In the genomic region with DNA sequence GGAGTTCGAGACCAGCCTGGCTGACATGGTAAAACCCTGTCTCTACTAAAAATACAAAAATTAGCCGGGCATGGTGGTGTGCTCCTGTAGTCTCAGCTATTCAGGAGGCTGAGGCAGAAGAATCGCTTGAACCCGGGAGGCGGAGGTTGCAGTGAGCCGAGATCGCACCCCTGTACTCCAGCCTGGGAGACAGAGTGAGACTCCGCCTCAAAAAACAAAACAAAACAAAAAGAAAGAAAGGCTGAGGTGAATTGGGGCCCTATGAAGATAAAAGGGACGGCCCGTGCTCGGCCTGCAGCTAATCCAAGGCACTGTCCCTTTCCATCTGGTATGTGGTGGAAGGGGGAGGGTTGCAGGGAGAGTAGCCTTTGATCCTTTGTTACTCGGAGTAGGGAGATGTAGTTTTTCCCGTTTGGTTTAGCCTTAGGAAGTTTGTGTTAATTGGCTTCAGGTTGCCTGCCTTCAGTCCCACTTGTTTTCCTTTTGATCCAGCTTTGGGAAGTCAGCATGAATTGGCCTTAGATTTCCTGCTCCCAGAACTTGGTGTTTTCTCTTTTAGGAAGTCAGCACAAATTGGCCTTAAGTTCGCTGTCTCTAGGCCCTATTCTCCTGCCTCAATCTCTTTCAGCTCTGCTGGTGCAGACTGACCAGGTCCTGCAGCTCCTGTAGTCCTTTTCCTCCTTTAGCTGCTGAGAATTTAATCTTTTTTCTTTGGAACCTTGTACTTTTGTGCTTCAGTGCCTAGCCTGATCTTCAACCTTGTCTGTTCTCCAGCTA, we compare ENCODE assay signal across 16 cellular contexts. TPM values are rescaled to one million over a fixed set of nuclear protein-coding genes. Genes with fewer than 3 reads are reported as not detected.
DNase-seq lines count a peak whose midpoint lies in the region; ATAC-seq and TF ChIP-seq lines count a peak whose summit lies in the region.
"Had no signal": no experiment of that assay in that cellular context is flagged by ENCODE, and none has a peak within 500 bp of the region (broad histone marks: within the 10 kb centered on the region; RNA-seq: fewer than 3 reads in every experiment).

No MANE protein-coding gene starts in this region.

- no peaks in the 10 kb centered on the region for H3K9me3 ChIP-seq in mammary epithelial cell (replicated peaks; ENCODE audit: insufficient read depth, low read length)
- H3K9me3 ChIP-seq in ectodermal cell (ENCODE audit: control insufficient read depth, low read length) = no peaks in the 10 kb centered on the region
- H3K9me3 ChIP-seq: ovary had no signal

- H3K36me3 ChIP-seq in mammary epithelial cell (ENCODE audit: insufficient read depth, low read length) = no peaks in the 10 kb centered on the region
- H3K36me3 ChIP-seq in ectodermal cell (ENCODE audit: control insufficient read depth, insufficient read depth, low read length) = no peaks in the 10 kb centered on the region
- H3K36me3 ChIP-seq: ovary had no signal

- H3K27me3 Mint-ChIP-seq in MCF 10A (ENCODE audit: insufficient read depth, unreplicated experiment) = no peaks in the 10 kb centered on the region
- peaks cover 7% of the 10 kb centered on the region for H3K27me3 Mint-ChIP-seq in mesothelial cell of epicardium (ENCODE audit: low read depth)
- H3K27me3 Mint-ChIP-seq: CD4-positive, alpha-beta memory T cell had no signal

- H3K4me1 Mint-ChIP-seq in MCF 10A (ENCODE audit: insufficient read depth, unreplicated experiment) = peaks cover 5% of the 10 kb centered on the region
- peaks cover 54% of the 10 kb centered on the region for H3K4me1 Mint-ChIP-seq in mesothelial cell of epicardium

- H3K9me3 Mint-ChIP-seq in MCF 10A (ENCODE audit: unreplicated experiment) = no peaks in the 10 kb centered on the region
- no peaks in the 10 kb centered on the region for H3K9me3 Mint-ChIP-seq in mesothelial cell of epicardium
- H3K9me3 Mint-ChIP-seq: CD4-positive, alpha-beta memory T cell had no signal

- dilution Hi-C loops in mammary epithelial cell (cut with HindIII; ENCODE audit: low sequenced_read_pairs) = no loop called here

- H3K27ac ChIP-seq in mammary epithelial cell (ENCODE audit: insufficient read depth, low read depth, low read length) (no peak overlapping the region), ectodermal cell (ENCODE audit: insufficient read depth, low read depth, low read length, poor library complexity, severe bottlenecking) (peak overlapping the region; percentile 82)
- H3K27ac ChIP-seq: VCaP had no signal

- H3K27ac Mint-ChIP-seq in MCF 10A (ENCODE audit: low read depth, unreplicated experiment) = no peak overlapping the region
- peak overlapping the region; percentile 41 for H3K27ac Mint-ChIP-seq in mesothelial cell of epicardium

- no peak overlapping the region for H3K4me3 Mint-ChIP-seq in MCF 10A (ENCODE audit: unreplicated experiment)
- H3K4me3 Mint-ChIP-seq in mesothelial cell of epicardium = no peak overlapping the region

- in situ Hi-C loops in mammary epithelial cell (cut with MboI; ENCODE audit: low sequenced_read_pairs in 2 of 2) = no loop called here
- in situ Hi-C loops in GM13976 (cut with MboI; ENCODE audit: low sequenced_read_pairs, unreplicated experiment) = no loop called here

- no peak for ATAC-seq in GM21390 (IDR thresholded peaks at IDR 0.05; ENCODE audit: unreplicated experiment)
- ATAC-seq: HCT116, Panc1 had no signal

- peak overlapping the region; percentile 8 for H2AFZ ChIP-seq in mammary epithelial cell (ENCODE audit: low read depth, low read length)

- intact Hi-C loops in mammary epithelial cell (cut with micrococcal nuclease) = no loop called here
- intact Hi-C loops in MCF 10A (cut with micrococcal nuclease) = no loop called here

- BruUV-seq in mammary epithelial cell (replicated peaks; lab: Mats Ljungman, UMichigan) (no TSS peak), MCF 10A (replicated peaks; lab: Mats Ljungman, UMichigan) (no TSS peak)

- H3K4me3 ChIP-seq in mammary epithelial cell (replicated peaks in 1 of 3; ENCODE audit: insufficient read depth in 1 of 3, low read depth in 2 of 3, low read length in 3 of 3) (no peak overlapping the region), ectodermal cell (ENCODE audit: insufficient read depth, low read depth, low read length) (no peak overlapping the region)
- H3K4me3 ChIP-seq: ovary had no signal

- WGBS in mammary epithelial cell (ENCODE audit: low coverage, missing lambda C conversion rate) = 62% methylated on average over 13 of the region's 14 CpGs
- WGBS in ectodermal cell, 2 experiments = 26% methylated on average over 14 of the region's 14 CpGs

- CTCF ChIA-PET in mammary epithelial cell (lab: Charles Lee; ENCODE audit: low non-redundant PET) (no interaction called here), MCF 10A (lab: Yijun Ruan, JAX) (interaction anchor here (0.6 to 1.0 kb wide), 3 partner anchors 8 to 80 kb away, joined by 3 to 5 read pairs (median 4); no protein-coding TSS in a partner anchor), HEK293T (lab: Yijun Ruan, JAX) (interaction anchor here (0.7 kb wide), 2 partner anchors 40 to 49 kb away, joined by 3 to 4 read pairs; no protein-coding TSS in a partner anchor)

- H3K27me3 ChIP-seq in mammary epithelial cell (ENCODE audit: insufficient read depth, low read length) (no peaks in the 10 kb centered on the region), ectodermal cell (ENCODE audit: control insufficient read depth, insufficient read depth, low read length, poor library complexity, severe bottlenecking) (no peaks in the 10 kb centered on the region)
- H3K27me3 ChIP-seq: ovary had no signal

- POLR2A ChIA-PET in MCF 10A (lab: Yijun Ruan, JAX) = interaction anchor here (0.6 kb wide), 1 partner anchor 42 kb away, joined by 3 read pairs; no protein-coding TSS in a partner anchor
- POLR2A ChIA-PET in HEK293T (lab: Yijun Ruan, JAX) = no interaction called here

- no peak overlapping the region for H3K4me2 ChIP-seq in mammary epithelial cell (ENCODE audit: insufficient read depth, low read depth, low read length)

- TF ChIP-seq CTCF in mammary epithelial cell (conservative IDR thresholded peaks at IDR 0.05 in 1 of 2, IDR thresholded peaks at IDR 0.05 in 1 of 2; ENCODE audit: extremely low read depth in 1 of 2, insufficient read depth in 1 of 2, low read depth in 1 of 2, low read length in 2 of 2) (no peak), MCF 10A (IDR thresholded peaks at IDR 0.05; ENCODE audit: unreplicated experiment) (no peak), mesothelial cell of epicardium (IDR thresholded peaks at IDR 0.05; ENCODE audit: unreplicated experiment) (no peak), GM13976 (IDR thresholded peaks at IDR 0.05; ENCODE audit: borderline replicate concordance, control extremely low read depth, extremely low read depth, insufficient read depth, missing control alignments) (no peak)

- H3K4me1 ChIP-seq in mammary epithelial cell (ENCODE audit: insufficient read depth, low read length) = no peaks in the 10 kb centered on the region
- H3K4me1 ChIP-seq in ectodermal cell (ENCODE audit: control insufficient read depth, insufficient read depth, low read length) = peaks cover 15% of the 10 kb centered on the region

- H3K36me3 Mint-ChIP-seq in MCF 10A (ENCODE audit: insufficient read depth, unreplicated experiment) = no peaks in the 10 kb centered on the region
- H3K36me3 Mint-ChIP-seq in mesothelial cell of epicardium = no peaks in the 10 kb centered on the region
- H3K36me3 Mint-ChIP-seq: CD4-positive, alpha-beta memory T cell had no signal

- no peak overlapping the region for H3K9ac ChIP-seq in mammary epithelial cell (ENCODE audit: insufficient read depth, low read length)

- DNase-seq in mammary epithelial cell (no peak), MCF 10A (ENCODE audit: unreplicated experiment) (no peak), mesothelial cell of epicardium (ENCODE audit: low spot score in 2 of 2, unreplicated experiment in 2 of 2) (no peak), NCI-H2196 treated with DMSO at 0.1 percent for 48 hours (lab: John Stamatoyannopoulos, UW; ENCODE audit: unreplicated experiment) (no peak), GM13976 (ENCODE audit: low spot score) (no peak), HEK293T (ENCODE audit: extremely low spot score) (no peak)
- DNase-seq: aorta; CD4-positive, alpha-beta memory T cell; EL; Kasumi-1 had no signal

- no peaks in the 10 kb centered on the region for H3K79me2 ChIP-seq in mammary epithelial cell (ENCODE audit: insufficient read depth, low read length)

- H4K20me1 ChIP-seq in mammary epithelial cell (ENCODE audit: insufficient read depth, low read length) = no peaks in the 10 kb centered on the region

TF ChIP-seq in HEK293T, 16 proteins besides CTCF, POLR2A, EP300 and RAD21:
- TF ChIP-seq FOXM1 (IDR thresholded peaks at IDR 0.05; ENCODE audit: borderline replicate concordance) = no peak
- no peak for TF ChIP-seq ZNF384 (IDR thresholded peaks at IDR 0.05)
- no peak for TF ChIP-seq ARNT (IDR thresholded peaks at IDR 0.05)
TF ChIP-seq in HEK293T: peak in this region for 0.

RNA-seq across cellular contexts. Expression of gene PAQR8, which starts 36.1 kb away (rescaled TPM):
- total RNA-seq in mammary epithelial cell = 1 to 10 TPM in 1 of 2 donors, under 1 TPM in 1; 0.17 to 3.4 TPM
- 1.4 TPM for polyA plus RNA-seq in mammary epithelial cell
- 2.2 TPM for polyA minus RNA-seq in mammary epithelial cell
- total RNA-seq in MCF 10A (2022) = 1.8 and 1.9 TPM in 2 replicates
- polyA plus RNA-seq in ectodermal cell (2013, experiment 1 of 4) = 18.4 TPM
- polyA plus RNA-seq in ectodermal cell (2013, experiment 2 of 4) = 18.6 TPM
- 13.9 TPM for polyA plus RNA-seq in ectodermal cell (2013, experiment 3 of 4)
- polyA plus RNA-seq in ectodermal cell (2013, experiment 4 of 4) = 15.2 TPM
- total RNA-seq in mesothelial cell of epicardium = 9.5 to 9.7 TPM (median 9.5 TPM) in 3 replicates

RNA-seq across cellular contexts. Expression of gene MCM3, which starts 41.3 kb away (rescaled TPM):
- total RNA-seq in mammary epithelial cell = 10 to 100 TPM; 23.5 to 69.5 TPM
- 127 TPM for polyA plus RNA-seq in mammary epithelial cell
- polyA minus RNA-seq in mammary epithelial cell = 152 TPM
- total RNA-seq in MCF 10A (2022) = 16.3 and 24.9 TPM in 2 replicates
- polyA plus RNA-seq in ectodermal cell (2013, experiment 1 of 4) = 249 TPM
- polyA plus RNA-seq in ectodermal cell (2013, experiment 2 of 4) = 251 TPM
- polyA plus RNA-seq in ectodermal cell (2013, experiment 3 of 4) = 160 TPM
- 159 TPM for polyA plus RNA-seq in ectodermal cell (2013, experiment 4 of 4)
- 71.4 to 74.5 TPM (median 71.6 TPM) in 3 replicates for total RNA-seq in mesothelial cell of epicardium
